ENCODE assay signal across 8 cellular contexts in genomic region chr2:114550895-114551793, GRCh38.
DNase-seq lines count a peak whose midpoint lies in the region; ATAC-seq and TF ChIP-seq lines count a peak whose summit lies in the region.
"Had no signal": no experiment of that assay in that cellular context is flagged by ENCODE, and none has a peak within 500 bp of the region (broad histone marks: within the 10 kb centered on the region; RNA-seq: fewer than 3 reads in every experiment).

No MANE protein-coding gene starts in this region.

- 46% methylated on average over 5 of the region's 5 CpGs for WGBS in suprapubic skin

- TF ChIP-seq POLR2A in suprapubic skin (IDR thresholded peaks at IDR 0.05), result no peak

- ATAC-seq in HG02678 (IDR thresholded peaks at IDR 0.05; ENCODE audit: unreplicated experiment) (peak; percentile 44), natural killer cell (no peak)

- H3K9me3 Mint-ChIP-seq in brain (no peaks in the 10 kb centered on the region), natural killer cell (peaks cover 0 to 2% of the 10 kb centered on the region in 2 donors)
- H3K9me3 Mint-ChIP-seq: activated B cell treated with CpG ODN at 0.5 μM for 24 hours had no signal

- in situ Hi-C loops in G401 (cut with HindIII; ENCODE audit: low sequenced_read_pairs), result no loop called here

- no peaks in the 10 kb centered on the region for H3K36me3 Mint-ChIP-seq in brain
- no peaks in the 10 kb centered on the region for H3K36me3 Mint-ChIP-seq in natural killer cell

- no peak for TF ChIP-seq EP300 in suprapubic skin (IDR thresholded peaks at IDR 0.05)

- H3K27me3 ChIP-seq in kidney epithelial cell (ENCODE audit: control insufficient read depth, insufficient read depth, low read length) (no peaks in the 10 kb centered on the region), suprapubic skin (no peaks in the 10 kb centered on the region)

- H3K36me3 ChIP-seq in kidney epithelial cell (ENCODE audit: control insufficient read depth, insufficient read depth, low read length) (no peaks in the 10 kb centered on the region), suprapubic skin (no peaks in the 10 kb centered on the region)

- DNase-seq in G401 (ENCODE audit: low spot score) (peak; percentile 19), NCI-H748 (lab: John Stamatoyannopoulos, UW; ENCODE audit: unreplicated experiment) (peak; percentile 59), kidney epithelial cell (ENCODE audit: low read depth) (peak; percentile 16), suprapubic skin (ENCODE audit: low spot score in 2 of 2) (no peak), natural killer cell (no peak)
- DNase-seq: activated B cell treated with CpG ODN at 0.5 μM for 24 hours had no signal

- H3K4me1 Mint-ChIP-seq in brain, result peaks cover 5% of the 10 kb centered on the region
- no peaks in the 10 kb centered on the region for H3K4me1 Mint-ChIP-seq in natural killer cell
- H3K4me1 Mint-ChIP-seq: activated B cell treated with CpG ODN at 0.5 μM for 24 hours had no signal

- H3K4me3 ChIP-seq in kidney epithelial cell (ENCODE audit: low read depth, low read length) (no peak overlapping the region), suprapubic skin (no peak overlapping the region)

- no peaks in the 10 kb centered on the region for H3K9me3 ChIP-seq in suprapubic skin

- intact Hi-C loops in natural killer cell (cut with micrococcal nuclease), result no loop called here

- no peak overlapping the region for H3K27ac ChIP-seq in suprapubic skin

- TF ChIP-seq CTCF in brain (conservative IDR thresholded peaks at IDR 0.05) (peak; percentile 69 to 87), kidney epithelial cell (IDR thresholded peaks at IDR 0.05; ENCODE audit: insufficient read depth, low read length, poor library complexity, severe bottlenecking) (peak; percentile 88), suprapubic skin (IDR thresholded peaks at IDR 0.05) (peak; percentile 27 to 53), natural killer cell (IDR thresholded peaks at IDR 0.05) (no peak)

- peaks cover 6% of the 10 kb centered on the region for H3K27me3 Mint-ChIP-seq in brain
- H3K27me3 Mint-ChIP-seq in natural killer cell (ENCODE audit: low read depth in 2 of 2), result no peaks in the 10 kb centered on the region

- no peak overlapping the region for H3K4me3 Mint-ChIP-seq in brain
- H3K4me3 Mint-ChIP-seq in natural killer cell, result no peak overlapping the region
- H3K4me3 Mint-ChIP-seq: activated B cell treated with CpG ODN at 0.5 μM for 24 hours had no signal

- no peaks in the 10 kb centered on the region for H3K4me1 ChIP-seq in suprapubic skin

- H3K27ac Mint-ChIP-seq in brain, result peak overlapping the region in 1 of 5 experiments; percentile 68
- H3K27ac Mint-ChIP-seq in natural killer cell, result no peak overlapping the region
- H3K27ac Mint-ChIP-seq: activated B cell treated with CpG ODN at 0.5 μM for 24 hours had no signal

Comparison
In these comparisons a context has a peak if more than half of its experiments do, and no peak if none do; other contexts are left out.
1. DNase-seq: peak in G401 (single experiment), NCI-H748 (single experiment) and kidney epithelial cell (single experiment); none in suprapubic skin (0 of 2) and natural killer cell (single experiment).